19 cellular contexts compared by ENCODE assay signal in genomic region chr11:77100166-77101042, GRCh38. TPM values are rescaled to one million over a fixed set of nuclear protein-coding genes. Genes with fewer than 3 reads are reported as not detected.
DNase-seq lines count a peak whose midpoint lies in the region; ATAC-seq, FAIRE-seq and TF ChIP-seq lines count a peak whose summit lies in the region.
"Had no signal": no experiment of that assay in that cellular context is flagged by ENCODE, and none has a peak within 500 bp of the region (broad histone marks: within the 10 kb centered on the region; RNA-seq: fewer than 3 reads in every experiment).

No MANE protein-coding gene starts in this region.

- H3K27ac ChIP-seq in right cardiac atrium (ENCODE audit: low read length), result no peak overlapping the region

- H3K36me3 Mint-ChIP-seq in CD14-positive monocyte, result no peaks in the 10 kb centered on the region

- no peaks in the 10 kb centered on the region for H3K4me1 ChIP-seq in right cardiac atrium (ENCODE audit: control insufficient read depth, insufficient read depth, low read length)

- H3K4me3 ChIP-seq in right cardiac atrium (ENCODE audit: low read length), result no peak overlapping the region

- DNase-seq in CD14-positive monocyte (ENCODE audit: low spot score), result peak; percentile 14
- no peak for DNase-seq in HTR-8/SVneo (ENCODE audit: insufficient read length, low spot score)
- DNase-seq in right cardiac atrium, result peak; percentile 5 to 39 (median 28)
- DNase-seq in sciatic nerve (ENCODE audit: low spot score), result peak; percentile 53
- DNase-seq in NCI-H2107 treated with DMSO at 0.1 percent for 48 hours (lab: John Stamatoyannopoulos, UW; ENCODE audit: unreplicated experiment), result no peak
- DNase-seq in DMS79 (lab: John Stamatoyannopoulos, UW), result no peak
- DNase-seq: C1 segment of cervical spinal cord, NCI-H1105 treated with DMSO at 0.1 percent for 48 hours, NCI-H2107, NCI-H2227 treated with DMSO at 0.1 percent for 48 hours, NCI-H510A treated with DMSO at 0.1 percent for 48 hours, NCI-H774, SHP77 treated with DMSO at 0.1 percent for 48 hours had no signal

- peaks cover 1 to 6% (median 6%) of the 10 kb centered on the region in 3 donors for H3K27me3 Mint-ChIP-seq in CD14-positive monocyte (ENCODE audit: low read depth in 3 of 3)

- peak overlapping the region in 1 of 7 donors; percentile 24 for H3K27ac Mint-ChIP-seq in CD14-positive monocyte

- no peak overlapping the region for H3K4me3 Mint-ChIP-seq in CD14-positive monocyte

- intact Hi-C loops in CD14-positive monocyte (cut with micrococcal nuclease), result no loop called here
- intact Hi-C loops in right cardiac atrium (cut with DNase I), result no loop called here
- intact Hi-C loops in sciatic nerve (cut with DNase I), result no loop called here

- H3K9me3 ChIP-seq in right cardiac atrium (ENCODE audit: control insufficient read depth, low read length), result no peaks in the 10 kb centered on the region
- H3K9me3 ChIP-seq: SK-N-SH had no signal

- no peaks in the 10 kb centered on the region for H3K27me3 ChIP-seq in right cardiac atrium (ENCODE audit: control insufficient read depth, insufficient read depth)

- TF ChIP-seq CTCF in CD14-positive monocyte (IDR thresholded peaks at IDR 0.05), result no peak

- H3K4me1 Mint-ChIP-seq in CD14-positive monocyte, result no peaks in the 10 kb centered on the region

- ATAC-seq in right cardiac atrium, result no peak
- no peak for ATAC-seq in sciatic nerve
- ATAC-seq in GM18858 (IDR thresholded peaks at IDR 0.05; ENCODE audit: unreplicated experiment), result no peak

- peak; percentile 13 for FAIRE-seq in HTR-8/SVneo (lab: Jason Lieb, UNC)
- FAIRE-seq: D721Med, H54, RCC 7860 had no signal

- H3K9me3 Mint-ChIP-seq in CD14-positive monocyte, result peaks cover 0 to 7% (median 0%) of the 10 kb centered on the region in 7 donors

- WGBS in right cardiac atrium, result 91% methylated on average over 14 of the region's 14 CpGs

RNA-seq across cellular contexts. Expression of gene OMP, which starts 2.2 kb away (rescaled TPM):
- not detected for polyA plus RNA-seq in CD14-positive monocyte
- not detected for total RNA-seq in right cardiac atrium
- not detected for polyA plus RNA-seq in right cardiac atrium
- 2.8 TPM for total RNA-seq in sciatic nerve
- total RNA-seq: OCI-LY7 had no signal

RNA-seq across cellular contexts. Expression of gene MYO7A, which starts 27.6 kb away (rescaled TPM):
- polyA plus RNA-seq in CD14-positive monocyte, result 1 to 10 TPM; 3.5 to 3.6 TPM
- 1 to 10 TPM; 5.7 to 8.6 (median 6.8) TPM for total RNA-seq in right cardiac atrium
- 2.4 TPM for polyA plus RNA-seq in right cardiac atrium
- 16.7 TPM for total RNA-seq in sciatic nerve
- total RNA-seq: OCI-LY7 had no signal

RNA-seq across cellular contexts. Expression of gene CAPN5, which starts 33.6 kb away (rescaled TPM):
- polyA plus RNA-seq in CD14-positive monocyte, result under 1 TPM; 0.28 to 0.62 TPM
- total RNA-seq in right cardiac atrium, result 1 to 10 TPM; 4.6 to 6.9 (median 5.5) TPM
- 2.9 TPM for polyA plus RNA-seq in right cardiac atrium
- 20.1 TPM for total RNA-seq in sciatic nerve

Comparison
In these comparisons a context has a peak if more than half of its experiments do, and no peak if none do; other contexts are left out.
1. DNase-seq: peak in CD14-positive monocyte (single experiment), right cardiac atrium (3 of 3) and sciatic nerve (single experiment); none in HTR-8/SVneo (single experiment), NCI-H2107 treated with DMSO at 0.1 percent for 48 hours (single experiment) and DMS79 (single experiment).